Comparison of ENCODE assay signal across 8 cellular contexts in the genomic region with DNA sequence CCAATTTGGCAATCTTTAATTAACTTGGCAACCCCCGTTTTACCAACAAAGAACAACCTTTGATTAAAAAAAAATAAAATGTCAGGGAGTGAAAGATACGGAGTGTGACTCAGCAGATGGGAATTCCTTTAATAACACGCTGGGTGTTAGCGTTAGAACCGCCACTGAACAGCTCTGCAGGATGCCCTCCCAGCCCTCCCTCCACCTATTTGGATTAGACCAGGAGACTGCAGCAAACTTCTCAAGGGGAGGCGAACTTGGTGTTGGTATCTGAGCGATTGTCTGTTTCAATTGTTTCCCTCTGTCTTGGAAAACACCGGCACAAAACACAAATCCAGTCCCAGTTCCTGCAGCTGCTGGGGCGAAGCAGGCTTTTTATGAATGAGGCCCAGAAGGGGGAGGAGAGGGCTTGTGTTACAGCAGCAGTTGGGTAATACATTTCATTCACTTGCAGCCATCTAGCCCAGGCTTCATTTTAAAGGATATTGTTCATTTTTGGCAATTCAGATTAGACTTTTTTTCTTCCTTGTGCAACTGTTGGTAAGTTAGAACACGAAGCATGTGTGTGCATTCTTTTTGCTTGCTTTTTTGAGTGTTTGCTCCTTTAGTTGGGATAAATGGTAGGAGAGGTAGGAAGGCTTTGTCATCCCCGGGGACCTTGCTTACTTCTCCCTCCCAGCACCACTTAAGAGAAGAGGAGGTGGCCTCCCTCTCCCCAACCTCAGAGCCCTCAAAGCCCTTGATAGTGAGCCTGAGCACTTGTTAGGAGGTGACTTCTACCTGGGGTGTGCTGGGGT.
DNase-seq lines count a peak whose midpoint lies in the region; ATAC-seq and TF ChIP-seq lines count a peak whose summit lies in the region.

No MANE protein-coding gene starts in this region.

- H3K79me2 ChIP-seq in PC-3 (ENCODE audit: low read length), result no peaks in the 10 kb centered on the region; the same call in 1 of the 2 replicates

- H3K4me1 ChIP-seq in PC-3 (ENCODE audit: insufficient read depth, low read length), result peaks cover 37% of the 10 kb centered on the region

- CTCF ChIA-PET in AG04449 (lab: Yijun Ruan, JAX), result interaction anchor here (0.8 to 6.3 kb wide), 3 partner anchors 9 to 141 kb away, joined by 3 to 35 read pairs (median 6); no protein-coding TSS in a partner anchor
- CTCF ChIA-PET in PC-3 (lab: Charles Lee), result no interaction called here

- H3K9me2 ChIP-seq in PC-3 (replicated peaks; ENCODE audit: low read length), result no peaks in the 10 kb centered on the region

- H3K4me3 ChIP-seq in AG04449 (ENCODE audit: low read depth, low read length) (peak overlapping the region; percentile 39), PC-3 (ENCODE audit: low read length) (no peak overlapping the region)

- peak; percentile 49 for ATAC-seq in PC-3
- no peak for ATAC-seq in HG02870 (IDR thresholded peaks at IDR 0.05; ENCODE audit: unreplicated experiment)
- no peak for ATAC-seq in HG02970 (IDR thresholded peaks at IDR 0.05; ENCODE audit: low FRiP score, unreplicated experiment)

- no peaks in the 10 kb centered on the region for H3K27me3 ChIP-seq in PC-3 (ENCODE audit: low read length)
- H3K27me3 ChIP-seq in layer of hippocampus (ENCODE audit: control insufficient read depth, insufficient read depth, low read length), result no peaks in the 10 kb centered on the region

- no peaks in the 10 kb centered on the region for H4K20me1 ChIP-seq in PC-3 (ENCODE audit: low read length)

- H3K27ac ChIP-seq in PC-3 (ENCODE audit: low read length) (no peak overlapping the region), cingulate gyrus (ENCODE audit: low read depth, low read length) (peak overlapping the region; percentile 58), layer of hippocampus (ENCODE audit: low read depth, low read length) (peak overlapping the region; percentile 72), substantia nigra (ENCODE audit: low read depth, low read length, poor library complexity, severe bottlenecking) (peak overlapping the region; percentile 92)

- H3F3A ChIP-seq in PC-3 (ENCODE audit: low read length, unreplicated experiment), result peaks cover 3% of the 10 kb centered on the region

- H3K9ac ChIP-seq in PC-3 (ENCODE audit: low read length), result no peak overlapping the region

- intact Hi-C loops in PC-3 (cut with micrococcal nuclease), result no loop called here

- no peak for TF ChIP-seq CTCF in AG04449 (IDR thresholded peaks at IDR 0.05; ENCODE audit: insufficient read depth, low read length, missing control alignments)
- TF ChIP-seq CTCF in PC-3 (conservative IDR thresholded peaks at IDR 0.05; ENCODE audit: low read depth, low read length), result no peak

- DNase-seq in AG04449 (ENCODE audit: low read depth, low spot score) (peak; percentile 55), HPDE6-E6E7 (ENCODE audit: extremely low spot score) (peak; percentile 57), PC-3 (peak; percentile 37), substantia nigra (lab: John Stamatoyannopoulos, UW) (peak in 46 of 49 donors; percentile 9 to 85 (median 59))

- H2AFZ ChIP-seq in PC-3 (ENCODE audit: low read length), result no peak overlapping the region

- peak overlapping the region; percentile 33; the same call in 1 of the 2 replicates for H3K4me2 ChIP-seq in PC-3 (ENCODE audit: low read length)

- no peaks in the 10 kb centered on the region for H3K9me3 ChIP-seq in PC-3 (ENCODE audit: low read length)

- POLR2A ChIA-PET in AG04449 (lab: Yijun Ruan, JAX), result no interaction called here
- POLR2A ChIA-PET in PC-3 (lab: Charles Lee; ENCODE audit: unreplicated experiment), result no interaction called here

- H3K36me3 ChIP-seq in PC-3 (ENCODE audit: low read depth, low read length), result no peaks in the 10 kb centered on the region

- BruUV-seq in PC-3 (replicated peaks; lab: Mats Ljungman, UMichigan), result no TSS peak
